In the genomic region with DNA sequence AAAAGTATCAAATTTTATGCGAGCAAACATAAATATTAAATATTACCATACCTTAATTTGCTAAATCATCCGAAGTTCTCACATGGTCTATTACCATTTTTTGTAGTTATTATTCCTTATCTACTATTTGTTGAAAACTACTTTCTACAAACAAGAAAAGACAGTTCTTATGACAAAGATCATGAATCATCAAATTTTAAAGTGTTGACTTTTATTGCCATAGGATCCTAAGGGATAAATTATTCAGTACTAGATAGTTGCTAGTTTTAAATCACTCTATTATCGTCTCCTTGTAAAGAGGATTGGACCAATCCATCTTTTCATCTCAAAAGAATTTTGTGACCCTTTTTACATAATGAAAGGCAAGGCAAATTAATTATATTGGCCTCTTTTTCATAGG, we compare ENCODE assay signal across 8 cellular contexts.
"Had no signal": no experiment of that assay in that cellular context is flagged by ENCODE, and none has a peak within 500 bp of the region (broad histone marks: within the 10 kb centered on the region; RNA-seq: fewer than 3 reads in every experiment).

No MANE protein-coding gene starts in this region.

- H3K4me3 ChIP-seq: GM23248 had no signal

- H3K36me3 Mint-ChIP-seq: IgD-negative memory B cell had no signal

- H3K27ac ChIP-seq: GM23248 had no signal

- H3K9ac ChIP-seq: GM23248 had no signal

- H3K4me3 Mint-ChIP-seq: H9, IgD-negative memory B cell had no signal

- H3K9me3 Mint-ChIP-seq: H9 had no signal

- H3K27me3 Mint-ChIP-seq: IgD-negative memory B cell had no signal

- H3K4me1 Mint-ChIP-seq: H9, IgD-negative memory B cell had no signal

- FAIRE-seq: H1, H54, HTR-8/SVneo had no signal

- DNase-seq: GM23248, H9, HCEC 1CT, KG1 had no signal

- H3K27ac Mint-ChIP-seq: H9, IgD-negative memory B cell had no signal

- H2AFZ ChIP-seq: GM23248 had no signal
